Comparison of ENCODE assay signal across 11 cellular contexts in the genomic region with DNA sequence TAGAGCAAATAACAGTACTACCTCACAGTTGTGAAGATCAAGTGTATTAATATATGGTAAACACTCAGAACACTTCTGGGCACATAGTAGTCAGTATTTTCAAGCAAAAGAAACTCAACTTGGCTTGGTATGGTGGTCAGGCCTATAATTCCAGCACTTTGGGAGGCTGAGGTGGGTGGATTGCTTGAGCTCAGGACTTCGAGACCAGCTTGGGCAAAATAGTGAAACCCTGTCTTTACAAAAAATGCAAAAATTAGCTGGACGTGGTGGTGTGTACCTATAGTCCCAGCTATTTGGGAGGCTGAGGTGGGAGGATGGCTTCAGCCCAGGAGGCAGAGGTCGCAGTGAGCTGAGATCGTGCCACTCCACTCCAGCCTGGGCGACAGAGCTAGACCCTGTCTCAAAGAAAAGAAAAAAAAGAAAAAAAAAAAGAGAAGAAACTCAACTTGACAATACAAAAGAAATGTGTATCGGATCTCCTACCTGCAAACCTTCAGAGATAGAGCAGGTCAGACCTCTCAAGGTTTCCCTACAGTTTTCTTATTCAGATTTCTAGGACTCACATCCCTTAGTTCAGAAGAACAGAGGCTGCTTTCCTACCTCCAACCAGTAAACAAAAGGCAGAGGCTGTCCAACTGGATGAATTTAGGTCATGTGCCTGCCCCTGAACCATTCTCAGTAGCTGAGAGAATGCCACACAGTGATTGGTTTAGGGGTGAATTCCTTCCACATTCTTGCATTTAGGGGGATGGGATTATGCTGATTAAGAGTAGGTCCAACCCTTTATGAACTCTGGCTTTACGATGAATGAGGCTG. TPM values are rescaled to one million over a fixed set of nuclear protein-coding genes. Genes with fewer than 3 reads are reported as not detected.
DNase-seq lines count a peak whose midpoint lies in the region; ATAC-seq, FAIRE-seq and TF ChIP-seq lines count a peak whose summit lies in the region.
"Had no signal": no experiment of that assay in that cellular context is flagged by ENCODE, and none has a peak within 500 bp of the region (broad histone marks: within the 10 kb centered on the region; RNA-seq: fewer than 3 reads in every experiment).

No MANE protein-coding gene starts in this region.

- peaks cover 27% of the 10 kb centered on the region for H3K4me1 Mint-ChIP-seq in nephron
- H3K4me1 Mint-ChIP-seq in activated CD8-positive, alpha-beta memory T cell treated with anti-CD3 and anti-CD28 coated beads, Interleukin-2, amount 10 ng/mL, durations not matched to agents 7 days and 5 days: peaks cover 21% of the 10 kb centered on the region

- H3K4me3 ChIP-seq in dorsolateral prefrontal cortex (peak overlapping the region in 2 of 59 donors; percentile 35 to 93), psoas muscle (no peak overlapping the region)

- H3K9me3 Mint-ChIP-seq in nephron: no peaks in the 10 kb centered on the region
- H3K9me3 Mint-ChIP-seq in activated CD8-positive, alpha-beta memory T cell treated with anti-CD3 and anti-CD28 coated beads, Interleukin-2, amount 10 ng/mL, durations not matched to agents 7 days and 5 days (ENCODE audit: low read depth): no peaks in the 10 kb centered on the region
- H3K9me3 Mint-ChIP-seq: activated naive CD8-positive, alpha-beta T cell treated with anti-CD3 and anti-CD28 coated beads, Interleukin-2, amount 10 ng/mL, durations not matched to agents 7 days and 5 days; naive B cell had no signal

- intact Hi-C loops in dorsolateral prefrontal cortex (cut with DNase I): loop anchor here (2.0 to 10.0 kb wide), 4 partner anchors 13 to 421 kb away; a partner anchor contains a TSS
- intact Hi-C loops in psoas muscle (cut with DNase I): no loop called here

- ATAC-seq in psoas muscle: no peak
- ATAC-seq in activated CD8-positive, alpha-beta memory T cell treated with anti-CD3 and anti-CD28 coated beads, Interleukin-2, amount 10 ng/mL, durations not matched to agents 7 days and 5 days: no peak

- no peak for TF ChIP-seq CTCF in dorsolateral prefrontal cortex (IDR thresholded peaks at IDR 0.05 in 54 of 56, conservative IDR thresholded peaks at IDR 0.05 in 2 of 56; ENCODE audit: low read depth in 1 of 56, partially characterized antibody in 56 of 56)
- no peak for TF ChIP-seq CTCF in nephron (IDR thresholded peaks at IDR 0.05; ENCODE audit: unreplicated experiment in 3 of 3)
- no peak for TF ChIP-seq CTCF in psoas muscle (IDR thresholded peaks at IDR 0.05)

- no peaks in the 10 kb centered on the region for H3K9me3 ChIP-seq in psoas muscle

- peak overlapping the region; percentile 8 to 38 (median 21) for H3K4me3 Mint-ChIP-seq in nephron
- H3K4me3 Mint-ChIP-seq in activated CD8-positive, alpha-beta memory T cell treated with anti-CD3 and anti-CD28 coated beads, Interleukin-2, amount 10 ng/mL, durations not matched to agents 7 days and 5 days: no peak overlapping the region
- H3K4me3 Mint-ChIP-seq: activated naive CD8-positive, alpha-beta T cell treated with anti-CD3 and anti-CD28 coated beads, Interleukin-2, amount 10 ng/mL, durations not matched to agents 7 days and 5 days had no signal

- FAIRE-seq in G401.6 (lab: Jason Lieb, UNC): peak; percentile 98

- CTCF ChIA-PET in activated CD8-positive, alpha-beta memory T cell treated with anti-CD3 and anti-CD28 coated beads, Interleukin-2, amount 10 ng/mL, durations not matched to agents 7 days and 5 days (lab: Charles Lee): no interaction called here

- WGBS in psoas muscle, 3 donors: 69 to 72% (median 71%) methylated on average over 7 of the region's 7 CpGs

- H3K27ac ChIP-seq in dorsolateral prefrontal cortex (peak overlapping the region in 46 of 59 donors; percentile 3 to 83 (median 62)), psoas muscle (no peak overlapping the region)

- peaks cover 0 to 19% of the 10 kb centered on the region in 2 donors for H3K36me3 ChIP-seq in psoas muscle (ENCODE audit: insufficient read depth in 1 of 2, low read depth in 1 of 2)

- H3K27me3 ChIP-seq in dorsolateral prefrontal cortex: no peaks in the 10 kb centered on the region
- H3K27me3 ChIP-seq in psoas muscle (ENCODE audit: insufficient read depth in 3 of 3, low read length in 2 of 3): no peaks in the 10 kb centered on the region

- DNase-seq in NCI-H2227 (lab: John Stamatoyannopoulos, UW; ENCODE audit: unreplicated experiment): peak; percentile 90
- DNase-seq in dorsolateral prefrontal cortex: no peak
- DNase-seq in psoas muscle: no peak
- no peak for DNase-seq in NOMO-1 treated with DMSO at 0.1 percent for 48 hours (lab: John Stamatoyannopoulos, UW; ENCODE audit: unreplicated experiment)
- DNase-seq in activated CD8-positive, alpha-beta memory T cell treated with anti-CD3 and anti-CD28 coated beads, Interleukin-2, amount 10 ng/mL, durations not matched to agents 7 days and 5 days: no peak
- no peak for DNase-seq in HPDE6-E6E7 (ENCODE audit: extremely low spot score)
- DNase-seq: activated naive CD8-positive, alpha-beta T cell treated with anti-CD3 and anti-CD28 coated beads, Interleukin-2, amount 10 ng/mL, durations not matched to agents 7 days and 5 days; naive B cell; NCI-H2081 treated with DMSO at 0.1 percent for 48 hours had no signal

- H3K4me1 ChIP-seq in psoas muscle: peaks cover 16% of the 10 kb centered on the region

- peak overlapping the region; percentile 76 to 88 (median 77) for H3K27ac Mint-ChIP-seq in nephron
- H3K27ac Mint-ChIP-seq in activated CD8-positive, alpha-beta memory T cell treated with anti-CD3 and anti-CD28 coated beads, Interleukin-2, amount 10 ng/mL, durations not matched to agents 7 days and 5 days: no peak overlapping the region
- H3K27ac Mint-ChIP-seq: activated naive CD8-positive, alpha-beta T cell treated with anti-CD3 and anti-CD28 coated beads, Interleukin-2, amount 10 ng/mL, durations not matched to agents 7 days and 5 days had no signal

- peaks cover 17% of the 10 kb centered on the region for H3K36me3 Mint-ChIP-seq in nephron (ENCODE audit: low read depth)
- peaks cover 26% of the 10 kb centered on the region for H3K36me3 Mint-ChIP-seq in activated CD8-positive, alpha-beta memory T cell treated with anti-CD3 and anti-CD28 coated beads, Interleukin-2, amount 10 ng/mL, durations not matched to agents 7 days and 5 days
- H3K36me3 Mint-ChIP-seq: naive B cell had no signal

- H3K27me3 Mint-ChIP-seq in nephron (ENCODE audit: low read depth): no peaks in the 10 kb centered on the region
- H3K27me3 Mint-ChIP-seq in activated CD8-positive, alpha-beta memory T cell treated with anti-CD3 and anti-CD28 coated beads, Interleukin-2, amount 10 ng/mL, durations not matched to agents 7 days and 5 days: no peaks in the 10 kb centered on the region
- H3K27me3 Mint-ChIP-seq: activated naive CD8-positive, alpha-beta T cell treated with anti-CD3 and anti-CD28 coated beads, Interleukin-2, amount 10 ng/mL, durations not matched to agents 7 days and 5 days; naive B cell had no signal

RNA-seq across cellular contexts. Expression of a gene that starts 1.7 kb away (rescaled TPM):
- 10 to 100 TPM; 17.2 to 55.8 (median 35.5) TPM for total RNA-seq in dorsolateral prefrontal cortex
- total RNA-seq in psoas muscle: 10 to 100 TPM; 11.4 to 25.2 (median 18.5) TPM
- polyA plus RNA-seq in psoas muscle: 10 to 100 TPM; 16.1 to 38.4 (median 29.7) TPM
- 100 to 1,000 TPM; 246 to 321 TPM for total RNA-seq in activated CD8-positive, alpha-beta memory T cell treated with anti-CD3 and anti-CD28 coated beads, Interleukin-2, amount 10 ng/mL, durations not matched to agents 7 days and 5 days

RNA-seq across cellular contexts. Expression of a gene that starts 37.6 kb away (rescaled TPM):
- total RNA-seq in dorsolateral prefrontal cortex (10 to 100 TPM in 60 of 120 experiments, 1 to 10 TPM in 60; 6.1 to 15.7 (median 10.0) TPM), psoas muscle (1 to 10 TPM; 3.1 to 5.5 (median 4.8) TPM)
- 10 to 100 TPM in 1 of 3 donors, 1 to 10 TPM in 2; 5.3 to 15.0 (median 6.6) TPM for polyA plus RNA-seq in psoas muscle
- total RNA-seq in activated CD8-positive, alpha-beta memory T cell treated with anti-CD3 and anti-CD28 coated beads, Interleukin-2, amount 10 ng/mL, durations not matched to agents 7 days and 5 days: 10 to 100 TPM in 1 of 2 experiments, 1 to 10 TPM in 1; 8.8 to 10.7 TPM

Comparison
In these comparisons a context has a peak if more than half of its experiments do, and no peak if none do; other contexts are left out.
1. RNA of a gene that starts 1.7 kb away (total RNA-seq): 246 to 321 TPM in activated CD8-positive, alpha-beta memory T cell treated with anti-CD3 and anti-CD28 coated beads, Interleukin-2, amount 10 ng/mL, durations not matched to agents 7 days and 5 days; 17.2 to 55.8 TPM in dorsolateral prefrontal cortex and 11.4 to 25.2 TPM in psoas muscle; every median in the first group is over 4 times any median in the second.
2. intact Hi-C loops: an anchor here in dorsolateral prefrontal cortex (2.0 to 10.0 kb wide); none called in psoas muscle.